Comparison of ENCODE assay signal across 24 cellular contexts in the genomic region with DNA sequence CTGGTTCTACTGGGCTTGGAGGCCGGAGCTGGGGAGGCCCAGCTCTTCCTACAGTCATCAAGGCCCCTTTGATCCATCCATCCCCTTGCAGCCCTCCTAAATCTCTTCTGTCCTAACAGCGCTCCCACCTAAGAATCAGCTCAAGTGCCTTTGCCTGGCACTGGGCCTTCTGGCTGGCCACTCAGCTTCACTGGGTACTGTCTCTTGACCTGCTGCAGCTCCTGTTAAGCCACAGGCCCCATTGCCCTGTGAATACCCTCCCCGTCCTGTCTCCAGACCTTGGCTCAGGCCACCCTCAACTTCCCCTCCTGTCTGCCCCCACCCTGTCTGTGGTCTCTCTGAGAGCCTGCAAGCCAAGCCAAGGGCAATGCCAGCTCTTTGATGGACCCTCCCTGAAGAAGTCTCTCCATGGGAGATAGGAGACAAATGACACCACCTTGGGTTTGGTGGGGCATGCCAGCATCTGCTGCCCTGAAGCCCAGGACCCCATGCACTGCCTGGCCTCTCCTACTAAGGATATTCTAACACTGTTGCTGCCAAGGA. TPM values are rescaled to one million over a fixed set of nuclear protein-coding genes. Genes with fewer than 3 reads are reported as not detected.
"Had no signal": no experiment of that assay in that cellular context is flagged by ENCODE, and none has a peak within 500 bp of the region (broad histone marks: within the 10 kb centered on the region; RNA-seq: fewer than 3 reads in every experiment).

No MANE protein-coding gene starts in this region.

- H3K4me1 ChIP-seq: breast epithelium had no signal

- H3K36me3 ChIP-seq: breast epithelium had no signal

- H3K4me3 ChIP-seq: breast epithelium, SK-N-MC had no signal

- DNase-seq: activated CD4-positive, alpha-beta memory T cell treated with anti-CD3 and anti-CD28 coated beads, Interleukin-2, amount 10 ng/mL, durations not matched to agents 7 days and 5 days; activated CD4-positive, alpha-beta T cell treated with anti-CD3 and anti-CD28 coated beads, Interleukin-2, amount 50 U/mL, for 1 hour; activated CD4-positive, CD25-positive, alpha-beta regulatory T cell; activated gamma-delta T cell treated with Interleukin-2 at 50 U/mL for 16 hours; activated T-cell treated with anti-CD3 and anti-CD28 coated beads for 4 hours; activated T-cell treated with anti-CD3 and anti-CD28 coated beads, Interleukin-2, amount 50 U/mL, for 48 hours; aorta; central memory CD4-positive, alpha-beta T cell; MM.1S; NCI-H1105; NCI-H1436; NCI-H1694 treated with DMSO at 0.1 percent for 48 hours; NCI-H2029 treated with DMSO at 0.1 percent for 48 hours; NCI-H345; NCI-H510A; NCI-H526 treated with DMSO at 0.1 percent for 48 hours; OCI-M1; T-cell; T-helper 2 cell; T1000 had no signal

- H3K9me3 ChIP-seq: breast epithelium had no signal

- ATAC-seq: T-cell had no signal

- H3K27me3 ChIP-seq: breast epithelium had no signal

- H3K27ac ChIP-seq: breast epithelium, SK-N-MC had no signal

RNA-seq across cellular contexts. Expression of a gene that starts 27.3 kb away (rescaled TPM):
- total RNA-seq: activated CD4-positive, alpha-beta memory T cell treated with anti-CD3 and anti-CD28 coated beads, Interleukin-2, amount 10 ng/mL, durations not matched to agents 7 days and 5 days; activated CD8-positive, alpha-beta memory T cell treated with anti-CD3 and anti-CD28 coated beads for 36 hours; activated T-helper 2 cell treated with anti-CD3 and anti-CD28 coated beads, Interferon-gamma antibody, Interleukin-2, Interleukin-4, amounts not matched to agents 10 μg/mL and 5 μg/mL and 100 μg/mL, durations not matched to agents 14 hours and 24 hours and 36 hours; aorta; T-cell had no signal

RNA-seq across cellular contexts. Expression of a gene that starts 45.6 kb away (rescaled TPM):
- total RNA-seq: activated CD8-positive, alpha-beta memory T cell treated with anti-CD3 and anti-CD28 coated beads for 36 hours had no signal
